In genomic region chr10:21668831-21669230, GRCh38 we compare ENCODE assay signal across 23 cellular contexts.
"Had no signal": no experiment of that assay in that cellular context is flagged by ENCODE, and none has a peak within 500 bp of the region (broad histone marks: within the 10 kb centered on the region; RNA-seq: fewer than 3 reads in every experiment).

No MANE protein-coding gene starts in this region.

- ATAC-seq: activated CD4-positive, CD25-positive, alpha-beta regulatory T cell treated with anti-CD3 and anti-CD28 coated beads, Interleukin-2, amount 50 U/mL, for 24 hours; activated CD8-positive, alpha-beta memory T cell treated with anti-CD3 and anti-CD28 coated beads, Interleukin-2, amount 10 ng/mL, durations not matched to agents 7 days and 5 days; activated CD8-positive, alpha-beta T cell treated with anti-CD3 and anti-CD28 coated beads for 36 hours; heart left ventricle; left cardiac atrium; pancreas; psoas muscle had no signal

- DNase-seq: activated CD4-positive, alpha-beta T cell treated with anti-CD3 and anti-CD28 coated beads, Interleukin-2, amount 10 ng/mL, durations not matched to agents 7 days and 5 days; activated CD8-positive, alpha-beta memory T cell treated with anti-CD3 and anti-CD28 coated beads, Interleukin-2, amount 10 ng/mL, durations not matched to agents 7 days and 5 days; activated CD8-positive, alpha-beta T cell treated with anti-CD3 and anti-CD28 coated beads for 36 hours; activated gamma-delta T cell; activated T-cell treated with anti-CD3 and anti-CD28 coated beads for 4 hours; adrenal gland; cortex of kidney; erythroblast; heart left ventricle; islet precursor cell; left cardiac atrium; pancreas; psoas muscle; spleen; stimulated activated CD4-positive, alpha-beta T cell treated with anti-CD3 and anti-CD28 coated beads, Interleukin-4, amount 100 ng/mL, for 1 hour; stimulated activated naive CD4-positive, alpha-beta T cell; testis; uterus had no signal

- H3K4me1 Mint-ChIP-seq: nephron had no signal

- H3K9me3 Mint-ChIP-seq: activated CD4-positive, alpha-beta T cell treated with anti-CD3 and anti-CD28 coated beads, Interleukin-2, amount 10 ng/mL, durations not matched to agents 7 days and 5 days; activated CD8-positive, alpha-beta T cell treated with anti-CD3 and anti-CD28 coated beads for 36 hours; activated naive CD4-positive, alpha-beta T cell treated with anti-CD3 and anti-CD28 coated beads, Interleukin-2, amount 50 U/mL, for 24 hours; memory B cell; nephron; T-helper 2 cell treated with Interferon-gamma antibody and Interleukin-4, amounts not matched to agents 5 μg/mL and 100 μg/mL, for 36 hours had no signal

- H3K27me3 Mint-ChIP-seq: activated CD4-positive, alpha-beta T cell treated with anti-CD3 and anti-CD28 coated beads, Interleukin-2, amount 10 ng/mL, durations not matched to agents 7 days and 5 days; activated CD8-positive, alpha-beta memory T cell treated with anti-CD3 and anti-CD28 coated beads, Interleukin-2, amount 10 ng/mL, durations not matched to agents 7 days and 5 days; activated CD8-positive, alpha-beta T cell treated with anti-CD3 and anti-CD28 coated beads for 36 hours; activated naive CD4-positive, alpha-beta T cell treated with anti-CD3 and anti-CD28 coated beads, Interleukin-2, amount 50 U/mL, for 24 hours; memory B cell had no signal

- H3K4me3 Mint-ChIP-seq: activated CD4-positive, alpha-beta T cell treated with anti-CD3 and anti-CD28 coated beads, Interleukin-2, amount 10 ng/mL, durations not matched to agents 7 days and 5 days; activated CD8-positive, alpha-beta memory T cell treated with anti-CD3 and anti-CD28 coated beads, Interleukin-2, amount 10 ng/mL, durations not matched to agents 7 days and 5 days; activated CD8-positive, alpha-beta T cell treated with anti-CD3 and anti-CD28 coated beads for 36 hours; activated naive CD4-positive, alpha-beta T cell treated with anti-CD3 and anti-CD28 coated beads, Interleukin-2, amount 50 U/mL, for 24 hours; memory B cell; nephron; T-helper 2 cell treated with Interferon-gamma antibody and Interleukin-4, amounts not matched to agents 5 μg/mL and 100 μg/mL, for 36 hours had no signal

- H3K27ac Mint-ChIP-seq: activated CD4-positive, alpha-beta T cell treated with anti-CD3 and anti-CD28 coated beads, Interleukin-2, amount 10 ng/mL, durations not matched to agents 7 days and 5 days; activated CD8-positive, alpha-beta memory T cell treated with anti-CD3 and anti-CD28 coated beads, Interleukin-2, amount 10 ng/mL, durations not matched to agents 7 days and 5 days; activated CD8-positive, alpha-beta T cell treated with anti-CD3 and anti-CD28 coated beads for 36 hours; activated naive CD4-positive, alpha-beta T cell treated with anti-CD3 and anti-CD28 coated beads, Interleukin-2, amount 50 U/mL, for 24 hours; memory B cell; T-helper 2 cell treated with Interferon-gamma antibody and Interleukin-4, amounts not matched to agents 5 μg/mL and 100 μg/mL, for 36 hours had no signal
